1 cellular context compared by ENCODE assay signal in the genomic region with DNA sequence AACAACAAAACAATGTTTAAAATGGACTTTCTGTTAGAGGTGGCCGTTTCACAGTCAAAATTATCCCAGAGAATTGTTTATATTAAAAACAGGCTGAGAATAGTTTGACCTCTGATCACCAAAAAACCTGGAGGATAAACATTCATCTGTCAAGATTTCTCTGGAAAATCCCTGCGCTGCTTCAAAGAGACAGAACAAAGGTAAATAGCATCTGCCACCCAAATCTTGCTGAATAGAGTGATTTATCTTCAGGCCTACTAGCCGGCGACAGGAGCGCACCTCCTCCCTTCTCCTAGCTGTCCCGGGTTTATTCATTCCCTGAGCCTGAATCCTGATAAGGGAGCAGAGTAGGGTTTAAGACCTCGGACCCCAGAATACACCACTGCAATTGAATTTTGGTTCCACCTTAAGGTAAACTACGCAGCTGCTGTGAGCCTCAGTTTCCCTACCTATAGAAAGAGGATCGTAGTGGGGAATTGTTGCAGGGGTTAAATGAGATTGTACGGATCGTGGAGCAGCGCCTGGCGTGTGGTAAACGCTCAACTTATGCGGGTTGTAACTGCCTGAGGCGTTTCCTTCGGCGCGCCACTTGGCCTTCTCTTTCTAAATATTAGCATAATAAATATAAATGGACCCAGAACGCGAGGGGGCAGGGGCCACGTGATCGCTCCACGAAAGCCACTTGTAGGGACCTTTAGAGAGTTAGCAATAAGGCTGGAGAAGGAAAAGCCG.
TF ChIP-seq lines count a peak whose summit lies in the region.

No MANE protein-coding gene starts in this region.

TF ChIP-seq in K562, 482 proteins besides CTCF, POLR2A, EP300 and RAD21 (continued from another document and continues in another):
- no peak for TF ChIP-seq POLR3A (IDR thresholded peaks at IDR 0.05; ENCODE audit: borderline replicate concordance, extremely low read depth, insufficient read depth, insufficient read length)
- TF ChIP-seq ZNF197 (CRISPR knock-in tag; IDR thresholded peaks at IDR 0.05; ENCODE audit: low read depth), result no peak
- TF ChIP-seq, protein P1, sequence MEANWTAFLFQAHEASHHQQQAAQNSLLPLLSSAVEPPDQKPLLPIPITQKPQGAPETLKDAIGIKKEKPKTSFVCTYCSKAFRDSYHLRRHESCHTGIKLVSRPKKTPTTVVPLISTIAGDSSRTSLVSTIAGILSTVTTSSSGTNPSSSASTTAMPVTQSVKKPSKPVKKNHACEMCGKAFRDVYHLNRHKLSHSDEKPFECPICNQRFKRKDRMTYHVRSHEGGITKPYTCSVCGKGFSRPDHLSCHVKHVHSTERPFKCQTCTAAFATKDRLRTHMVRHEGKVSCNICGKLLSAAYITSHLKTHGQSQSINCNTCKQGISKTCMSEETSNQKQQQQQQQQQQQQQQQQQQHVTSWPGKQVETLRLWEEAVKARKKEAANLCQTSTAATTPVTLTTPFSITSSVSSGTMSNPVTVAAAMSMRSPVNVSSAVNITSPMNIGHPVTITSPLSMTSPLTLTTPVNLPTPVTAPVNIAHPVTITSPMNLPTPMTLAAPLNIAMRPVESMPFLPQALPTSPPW (CRISPR knock-in tag; IDR thresholded peaks at IDR 0.05), result no peak
- TF ChIP-seq HEY1 (CRISPR knock-in tag; IDR thresholded peaks at IDR 0.05; ENCODE audit: borderline replicate concordance), result no peak
- peak; percentile 44; the same call in 1 of the 2 replicates for TF ChIP-seq SMARCE1 (IDR thresholded peaks at IDR 0.05)
- peak; percentile 59; the same call in 1 of the 2 replicates for TF ChIP-seq TEAD4 (IDR thresholded peaks at IDR 0.05; ENCODE audit: low read length)
- no peak for TF ChIP-seq TEAD4 (CRISPR knock-in tag; IDR thresholded peaks at IDR 0.05; ENCODE audit: borderline replicate concordance)
- peak; percentile 49; the same call in 1 of the 2 replicates for TF ChIP-seq BRD4 (IDR thresholded peaks at IDR 0.05)
- no peak for TF ChIP-seq DDX20 (tag; IDR thresholded peaks at IDR 0.05; ENCODE audit: low read depth)
- TF ChIP-seq, protein P2, sequence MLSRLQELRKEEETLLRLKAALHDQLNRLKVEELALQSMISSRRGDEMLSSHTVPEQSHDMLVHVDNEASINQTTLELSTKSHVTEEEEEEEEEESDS (CRISPR knock-in tag; IDR thresholded peaks at IDR 0.05), result no peak
- no peak for TF ChIP-seq ZNF3 (CRISPR knock-in tag; IDR thresholded peaks at IDR 0.05)
- peak; percentile 69 for TF ChIP-seq CHD1 (IDR thresholded peaks at IDR 0.05; ENCODE audit: low read length)
- TF ChIP-seq MYBL2 (IDR thresholded peaks at IDR 0.05; ENCODE audit: low read depth), result no peak
- no peak for TF ChIP-seq MYBL2 (CRISPR knock-in tag; IDR thresholded peaks at IDR 0.05; ENCODE audit: borderline replicate concordance)
- TF ChIP-seq, protein P3, sequence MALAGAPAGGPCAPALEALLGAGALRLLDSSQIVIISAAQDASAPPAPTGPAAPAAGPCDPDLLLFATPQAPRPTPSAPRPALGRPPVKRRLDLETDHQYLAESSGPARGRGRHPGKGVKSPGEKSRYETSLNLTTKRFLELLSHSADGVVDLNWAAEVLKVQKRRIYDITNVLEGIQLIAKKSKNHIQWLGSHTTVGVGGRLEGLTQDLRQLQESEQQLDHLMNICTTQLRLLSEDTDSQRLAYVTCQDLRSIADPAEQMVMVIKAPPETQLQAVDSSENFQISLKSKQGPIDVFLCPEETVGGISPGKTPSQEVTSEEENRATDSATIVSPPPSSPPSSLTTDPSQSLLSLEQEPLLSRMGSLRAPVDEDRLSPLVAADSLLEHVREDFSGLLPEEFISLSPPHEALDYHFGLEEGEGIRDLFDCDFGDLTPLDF (CRISPR knock-in tag; IDR thresholded peaks at IDR 0.05), result no peak
- no peak for TF ChIP-seq DACH1 (IDR thresholded peaks at IDR 0.05; ENCODE audit: partially characterized antibody)
- no peak for TF ChIP-seq SMC3 (conservative IDR thresholded peaks at IDR 0.05; ENCODE audit: insufficient read depth, low read depth, low read length)
- TF ChIP-seq ARID2 (IDR thresholded peaks at IDR 0.05), result no peak; the same call in 1 of the 2 replicates
- no peak; the same call in 1 of the 2 replicates for TF ChIP-seq SP1 (CRISPR knock-in tag; IDR thresholded peaks at IDR 0.05)
- TF ChIP-seq, protein P4, sequence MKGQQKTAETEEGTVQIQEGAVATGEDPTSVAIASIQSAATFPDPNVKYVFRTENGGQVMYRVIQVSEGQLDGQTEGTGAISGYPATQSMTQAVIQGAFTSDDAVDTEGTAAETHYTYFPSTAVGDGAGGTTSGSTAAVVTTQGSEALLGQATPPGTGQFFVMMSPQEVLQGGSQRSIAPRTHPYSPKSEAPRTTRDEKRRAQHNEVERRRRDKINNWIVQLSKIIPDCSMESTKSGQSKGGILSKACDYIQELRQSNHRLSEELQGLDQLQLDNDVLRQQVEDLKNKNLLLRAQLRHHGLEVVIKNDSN (CRISPR knock-in tag; IDR thresholded peaks at IDR 0.05), result peak; percentile 86
- TF ChIP-seq MED1 (CRISPR knock-in tag; IDR thresholded peaks at IDR 0.05; ENCODE audit: borderline replicate concordance), result no peak
- TF ChIP-seq, protein P5, sequence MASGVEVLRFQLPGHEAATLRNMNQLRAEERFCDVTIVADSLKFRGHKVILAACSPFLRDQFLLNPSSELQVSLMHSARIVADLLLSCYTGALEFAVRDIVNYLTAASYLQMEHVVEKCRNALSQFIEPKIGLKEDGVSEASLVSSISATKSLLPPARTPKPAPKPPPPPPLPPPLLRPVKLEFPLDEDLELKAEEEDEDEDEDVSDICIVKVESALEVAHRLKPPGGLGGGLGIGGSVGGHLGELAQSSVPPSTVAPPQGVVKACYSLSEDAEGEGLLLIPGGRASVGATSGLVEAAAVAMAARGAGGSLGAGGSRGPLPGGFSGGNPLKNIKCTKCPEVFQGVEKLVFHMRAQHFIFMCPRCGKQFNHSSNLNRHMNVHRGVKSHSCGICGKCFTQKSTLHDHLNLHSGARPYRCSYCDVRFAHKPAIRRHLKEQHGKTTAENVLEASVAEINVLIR (CRISPR knock-in tag; IDR thresholded peaks at IDR 0.05), result no peak
- TF ChIP-seq, protein P6, sequence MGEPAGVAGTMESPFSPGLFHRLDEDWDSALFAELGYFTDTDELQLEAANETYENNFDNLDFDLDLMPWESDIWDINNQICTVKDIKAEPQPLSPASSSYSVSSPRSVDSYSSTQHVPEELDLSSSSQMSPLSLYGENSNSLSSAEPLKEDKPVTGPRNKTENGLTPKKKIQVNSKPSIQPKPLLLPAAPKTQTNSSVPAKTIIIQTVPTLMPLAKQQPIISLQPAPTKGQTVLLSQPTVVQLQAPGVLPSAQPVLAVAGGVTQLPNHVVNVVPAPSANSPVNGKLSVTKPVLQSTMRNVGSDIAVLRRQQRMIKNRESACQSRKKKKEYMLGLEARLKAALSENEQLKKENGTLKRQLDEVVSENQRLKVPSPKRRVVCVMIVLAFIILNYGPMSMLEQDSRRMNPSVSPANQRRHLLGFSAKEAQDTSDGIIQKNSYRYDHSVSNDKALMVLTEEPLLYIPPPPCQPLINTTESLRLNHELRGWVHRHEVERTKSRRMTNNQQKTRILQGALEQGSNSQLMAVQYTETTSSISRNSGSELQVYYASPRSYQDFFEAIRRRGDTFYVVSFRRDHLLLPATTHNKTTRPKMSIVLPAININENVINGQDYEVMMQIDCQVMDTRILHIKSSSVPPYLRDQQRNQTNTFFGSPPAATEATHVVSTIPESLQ (CRISPR knock-in tag; IDR thresholded peaks at IDR 0.05), result 0 out of 2 replicates have a peak, but pooled peaks have one; percentile 48
- no peak for TF ChIP-seq TFAM (CRISPR knock-in tag; conservative IDR thresholded peaks at IDR 0.05)
- TF ChIP-seq MEF2D (tag; conservative IDR thresholded peaks at IDR 0.05; ENCODE audit: low read depth), result 0 out of 2 replicates have a peak, but pooled peaks have one; percentile 39
- TF ChIP-seq, protein P7, sequence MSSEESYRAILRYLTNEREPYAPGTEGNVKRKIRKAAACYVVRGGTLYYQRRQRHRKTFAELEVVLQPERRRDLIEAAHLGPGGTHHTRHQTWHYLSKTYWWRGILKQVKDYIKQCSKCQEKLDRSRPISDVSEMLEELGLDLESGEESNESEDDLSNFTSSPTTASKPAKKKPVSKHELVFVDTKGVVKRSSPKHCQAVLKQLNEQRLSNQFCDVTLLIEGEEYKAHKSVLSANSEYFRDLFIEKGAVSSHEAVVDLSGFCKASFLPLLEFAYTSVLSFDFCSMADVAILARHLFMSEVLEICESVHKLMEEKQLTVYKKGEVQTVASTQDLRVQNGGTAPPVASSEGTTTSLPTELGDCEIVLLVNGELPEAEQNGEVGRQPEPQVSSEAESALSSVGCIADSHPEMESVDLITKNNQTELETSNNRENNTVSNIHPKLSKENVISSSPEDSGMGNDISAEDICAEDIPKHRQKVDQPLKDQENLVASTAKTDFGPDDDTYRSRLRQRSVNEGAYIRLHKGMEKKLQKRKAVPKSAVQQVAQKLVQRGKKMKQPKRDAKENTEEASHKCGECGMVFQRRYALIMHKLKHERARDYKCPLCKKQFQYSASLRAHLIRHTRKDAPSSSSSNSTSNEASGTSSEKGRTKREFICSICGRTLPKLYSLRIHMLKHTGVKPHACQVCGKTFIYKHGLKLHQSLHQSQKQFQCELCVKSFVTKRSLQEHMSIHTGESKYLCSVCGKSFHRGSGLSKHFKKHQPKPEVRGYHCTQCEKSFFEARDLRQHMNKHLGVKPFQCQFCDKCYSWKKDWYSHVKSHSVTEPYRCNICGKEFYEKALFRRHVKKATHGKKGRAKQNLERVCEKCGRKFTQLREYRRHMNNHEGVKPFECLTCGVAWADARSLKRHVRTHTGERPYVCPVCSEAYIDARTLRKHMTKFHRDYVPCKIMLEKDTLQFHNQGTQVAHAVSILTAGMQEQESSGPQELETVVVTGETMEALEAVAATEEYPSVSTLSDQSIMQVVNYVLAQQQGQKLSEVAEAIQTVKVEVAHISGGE (CRISPR knock-in tag; IDR thresholded peaks at IDR 0.05), result peak in 2 of 3 experiments; percentile 53 to 93; a peak in 2 of 6 replicates
- no peak for TF ChIP-seq ZNF133 (CRISPR knock-in tag; IDR thresholded peaks at IDR 0.05)
- TF ChIP-seq, protein P8, sequence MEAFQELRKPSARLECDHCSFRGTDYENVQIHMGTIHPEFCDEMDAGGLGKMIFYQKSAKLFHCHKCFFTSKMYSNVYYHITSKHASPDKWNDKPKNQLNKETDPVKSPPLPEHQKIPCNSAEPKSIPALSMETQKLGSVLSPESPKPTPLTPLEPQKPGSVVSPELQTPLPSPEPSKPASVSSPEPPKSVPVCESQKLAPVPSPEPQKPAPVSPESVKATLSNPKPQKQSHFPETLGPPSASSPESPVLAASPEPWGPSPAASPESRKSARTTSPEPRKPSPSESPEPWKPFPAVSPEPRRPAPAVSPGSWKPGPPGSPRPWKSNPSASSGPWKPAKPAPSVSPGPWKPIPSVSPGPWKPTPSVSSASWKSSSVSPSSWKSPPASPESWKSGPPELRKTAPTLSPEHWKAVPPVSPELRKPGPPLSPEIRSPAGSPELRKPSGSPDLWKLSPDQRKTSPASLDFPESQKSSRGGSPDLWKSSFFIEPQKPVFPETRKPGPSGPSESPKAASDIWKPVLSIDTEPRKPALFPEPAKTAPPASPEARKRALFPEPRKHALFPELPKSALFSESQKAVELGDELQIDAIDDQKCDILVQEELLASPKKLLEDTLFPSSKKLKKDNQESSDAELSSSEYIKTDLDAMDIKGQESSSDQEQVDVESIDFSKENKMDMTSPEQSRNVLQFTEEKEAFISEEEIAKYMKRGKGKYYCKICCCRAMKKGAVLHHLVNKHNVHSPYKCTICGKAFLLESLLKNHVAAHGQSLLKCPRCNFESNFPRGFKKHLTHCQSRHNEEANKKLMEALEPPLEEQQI (IDR thresholded peaks at IDR 0.05), result no peak
- TF ChIP-seq HIVEP1 (CRISPR knock-in tag; IDR thresholded peaks at IDR 0.05), result no peak
- no peak for TF ChIP-seq BACH1 (tag; IDR thresholded peaks at IDR 0.05)
- TF ChIP-seq NCOA2 (IDR thresholded peaks at IDR 0.05; ENCODE audit: partially characterized antibody in 2 of 2), result no peak
- TF ChIP-seq CTBP1 (IDR thresholded peaks at IDR 0.05; ENCODE audit: borderline replicate concordance), result peak; percentile 59; the same call in 1 of the 2 replicates
- TF ChIP-seq, protein P9, sequence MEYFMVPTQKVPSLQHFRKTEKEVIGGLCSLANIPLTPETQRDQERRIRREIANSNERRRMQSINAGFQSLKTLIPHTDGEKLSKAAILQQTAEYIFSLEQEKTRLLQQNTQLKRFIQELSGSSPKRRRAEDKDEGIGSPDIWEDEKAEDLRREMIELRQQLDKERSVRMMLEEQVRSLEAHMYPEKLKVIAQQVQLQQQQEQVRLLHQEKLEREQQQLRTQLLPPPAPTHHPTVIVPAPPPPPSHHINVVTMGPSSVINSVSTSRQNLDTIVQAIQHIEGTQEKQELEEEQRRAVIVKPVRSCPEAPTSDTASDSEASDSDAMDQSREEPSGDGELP (CRISPR knock-in tag; IDR thresholded peaks at IDR 0.05; ENCODE audit: borderline replicate concordance), result no peak; the same call in 1 of the 2 replicates
- TF ChIP-seq, protein P10, sequence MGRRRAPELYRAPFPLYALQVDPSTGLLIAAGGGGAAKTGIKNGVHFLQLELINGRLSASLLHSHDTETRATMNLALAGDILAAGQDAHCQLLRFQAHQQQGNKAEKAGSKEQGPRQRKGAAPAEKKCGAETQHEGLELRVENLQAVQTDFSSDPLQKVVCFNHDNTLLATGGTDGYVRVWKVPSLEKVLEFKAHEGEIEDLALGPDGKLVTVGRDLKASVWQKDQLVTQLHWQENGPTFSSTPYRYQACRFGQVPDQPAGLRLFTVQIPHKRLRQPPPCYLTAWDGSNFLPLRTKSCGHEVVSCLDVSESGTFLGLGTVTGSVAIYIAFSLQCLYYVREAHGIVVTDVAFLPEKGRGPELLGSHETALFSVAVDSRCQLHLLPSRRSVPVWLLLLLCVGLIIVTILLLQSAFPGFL (CRISPR knock-in tag; IDR thresholded peaks at IDR 0.05), result 0 out of 2 replicates have a peak, but pooled peaks have one; percentile 8
- no peak for TF ChIP-seq KLF16 (IDR thresholded peaks at IDR 0.05)
- no peak for TF ChIP-seq ZNF561 (CRISPR knock-in tag; conservative IDR thresholded peaks at IDR 0.05)
- TF ChIP-seq, protein P11, sequence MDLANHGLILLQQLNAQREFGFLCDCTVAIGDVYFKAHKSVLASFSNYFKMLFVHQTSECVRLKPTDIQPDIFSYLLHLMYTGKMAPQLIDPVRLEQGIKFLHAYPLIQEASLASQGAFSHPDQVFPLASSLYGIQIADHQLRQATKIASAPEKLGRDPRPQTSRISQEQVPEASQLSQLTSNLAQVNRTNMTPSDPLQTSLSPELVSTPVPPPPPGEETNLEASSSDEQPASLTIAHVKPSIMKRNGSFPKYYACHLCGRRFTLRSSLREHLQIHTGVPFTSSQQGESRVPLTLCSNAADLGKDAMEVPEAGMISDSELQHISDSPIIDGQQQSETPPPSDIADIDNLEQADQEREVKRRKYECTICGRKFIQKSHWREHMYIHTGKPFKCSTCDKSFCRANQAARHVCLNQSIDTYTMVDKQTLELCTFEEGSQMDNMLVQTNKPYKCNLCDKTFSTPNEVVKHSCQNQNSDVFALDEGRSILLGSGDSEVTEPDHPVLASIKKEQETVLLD (IDR thresholded peaks at IDR 0.05), result peak; percentile 81
- TF ChIP-seq, protein P12, sequence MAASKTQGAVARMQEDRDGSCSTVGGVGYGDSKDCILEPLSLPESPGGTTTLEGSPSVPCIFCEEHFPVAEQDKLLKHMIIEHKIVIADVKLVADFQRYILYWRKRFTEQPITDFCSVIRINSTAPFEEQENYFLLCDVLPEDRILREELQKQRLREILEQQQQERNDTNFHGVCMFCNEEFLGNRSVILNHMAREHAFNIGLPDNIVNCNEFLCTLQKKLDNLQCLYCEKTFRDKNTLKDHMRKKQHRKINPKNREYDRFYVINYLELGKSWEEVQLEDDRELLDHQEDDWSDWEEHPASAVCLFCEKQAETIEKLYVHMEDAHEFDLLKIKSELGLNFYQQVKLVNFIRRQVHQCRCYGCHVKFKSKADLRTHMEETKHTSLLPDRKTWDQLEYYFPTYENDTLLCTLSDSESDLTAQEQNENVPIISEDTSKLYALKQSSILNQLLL (CRISPR knock-in tag; IDR thresholded peaks at IDR 0.05; ENCODE audit: borderline replicate concordance), result no peak
- TF ChIP-seq FIP1L1 (IDR thresholded peaks at IDR 0.05; ENCODE audit: low read depth, low read length, poor library complexity, severe bottlenecking), result no peak
- TF ChIP-seq TAF1 (IDR thresholded peaks at IDR 0.05; ENCODE audit: control insufficient read depth, extremely low read depth, insufficient read depth, low read length, severe bottlenecking), result peak; percentile 41
- no peak for TF ChIP-seq TAF9B (IDR thresholded peaks at IDR 0.05; ENCODE audit: partially characterized antibody)
